ENCODE assay signal across 14 cellular contexts in genomic region chr20:7841291-7841966, GRCh38.
DNase-seq lines count a peak whose midpoint lies in the region; TF ChIP-seq lines count a peak whose summit lies in the region.
"Had no signal": no experiment of that assay in that cellular context is flagged by ENCODE, and none has a peak within 500 bp of the region (broad histone marks: within the 10 kb centered on the region; RNA-seq: fewer than 3 reads in every experiment).

No MANE protein-coding gene starts in this region.

- H3K9ac ChIP-seq in SK-N-SH = peak overlapping the region; percentile 47; the same call in 1 of the 2 replicates

- H3F3A ChIP-seq in SK-N-SH (replicated peaks; ENCODE audit: insufficient read depth) = peaks cover 15% of the 10 kb centered on the region

- TF ChIP-seq POLR2A in vagina (IDR thresholded peaks at IDR 0.05) = no peak

- no peaks in the 10 kb centered on the region for H3K27me3 Mint-ChIP-seq in activated naive CD8-positive, alpha-beta T cell treated with anti-CD3 and anti-CD28 coated beads for 36 hours
- H3K27me3 Mint-ChIP-seq: central memory CD8-positive, alpha-beta T cell had no signal

- H4K20me1 ChIP-seq in SK-N-SH (ENCODE audit: insufficient read depth) = no peaks in the 10 kb centered on the region

- H3K9me3 ChIP-seq in SK-N-SH (no peaks in the 10 kb centered on the region), vagina (no peaks in the 10 kb centered on the region)
- H3K9me3 ChIP-seq: Peyer's patch had no signal

- H3K4me2 ChIP-seq in SK-N-SH = peak overlapping the region; percentile 69
- H3K4me2 ChIP-seq: hepatocyte had no signal

- WGBS in SK-N-SH (ENCODE audit: low lambda C conversion rate) = 0% methylated on average over 2 of the region's 2 CpGs

- TF ChIP-seq EP300 in SK-N-SH (IDR thresholded peaks at IDR 0.05; ENCODE audit: borderline replicate concordance in 1 of 2, low read depth in 1 of 2, low read length in 1 of 2) = peak in 1 of 2 experiments; percentile 30; a peak in 1 of 4 replicates

- H3K9me3 Mint-ChIP-seq in activated naive CD8-positive, alpha-beta T cell treated with anti-CD3 and anti-CD28 coated beads for 36 hours = no peaks in the 10 kb centered on the region
- H3K9me3 Mint-ChIP-seq: central memory CD8-positive, alpha-beta T cell had no signal

- H3K4me1 ChIP-seq in SK-N-SH (ENCODE audit: control insufficient read depth in 1 of 2, insufficient read depth in 2 of 2, low read depth in 1 of 2, low read length in 1 of 2) = peaks cover 0 to 17% of the 10 kb centered on the region in 2 experiments; a peak in 2 of 4 replicates
- H3K4me1 ChIP-seq in vagina = peaks cover 7% of the 10 kb centered on the region
- H3K4me1 ChIP-seq: Peyer's patch had no signal

- no peak overlapping the region for H3K27ac Mint-ChIP-seq in activated naive CD8-positive, alpha-beta T cell treated with anti-CD3 and anti-CD28 coated beads for 36 hours

- CTCF ChIA-PET in SK-N-SH (lab: Yijun Ruan, JAX) = interaction anchor here (0.7 to 1.6 kb wide), 2 partner anchors 18 to 918 kb away, joined by 3 to 5 read pairs; no protein-coding TSS in a partner anchor

- H3K36me3 ChIP-seq in SK-N-SH (replicated peaks in 1 of 2; ENCODE audit: control insufficient read depth in 1 of 2, insufficient read depth in 2 of 2, low read length in 1 of 2) (no peaks in the 10 kb centered on the region), vagina (no peaks in the 10 kb centered on the region)
- H3K36me3 ChIP-seq: Peyer's patch had no signal

- TF ChIP-seq RAD21 in SK-N-SH (IDR thresholded peaks at IDR 0.05; ENCODE audit: low read length) = no peak

- no peaks in the 10 kb centered on the region for H3K79me2 ChIP-seq in SK-N-SH (ENCODE audit: insufficient read depth)
- H3K79me2 ChIP-seq: hepatocyte had no signal

- POLR2A ChIA-PET in SK-N-SH (lab: Yijun Ruan, JAX) = no interaction called here

- H3K9me2 ChIP-seq in SK-N-SH = no peaks in the 10 kb centered on the region

- H3K4me3 Mint-ChIP-seq in activated naive CD8-positive, alpha-beta T cell treated with anti-CD3 and anti-CD28 coated beads for 36 hours = no peak overlapping the region
- H3K4me3 Mint-ChIP-seq: central memory CD8-positive, alpha-beta T cell had no signal

- intact Hi-C loops in vagina (cut with DNase I) = no loop called here

- H3K4me3 ChIP-seq in SK-N-SH (ENCODE audit: low read depth in 2 of 2, low read length in 1 of 2) (peak overlapping the region in 1 of 2 experiments; percentile 31; a peak in 1 of 4 replicates), vagina (no peak overlapping the region)
- H3K4me3 ChIP-seq: hepatocyte, Peyer's patch had no signal

- H3K27ac ChIP-seq in SK-N-SH (ENCODE audit: low read depth in 2 of 2, low read length in 1 of 2) (peak overlapping the region in 1 of 2 experiments; percentile 90; a peak in 2 of 4 replicates), vagina (no peak overlapping the region)
- H3K27ac ChIP-seq: hepatocyte, Peyer's patch, VCaP had no signal

- DNase-seq in GM03348 (ENCODE audit: low spot score) = peak; percentile 35
- no peak for DNase-seq in SK-N-SH
- DNase-seq in fibroblast of peridontal ligament (ENCODE audit: extremely low read depth) = peak; percentile 53
- DNase-seq in renal cortical epithelial cell (ENCODE audit: low read depth) = peak; percentile 96
- no peak for DNase-seq in activated gamma-delta T cell (lab: John Stamatoyannopoulos, UW)
- DNase-seq in vagina (ENCODE audit: extremely low spot score in 2 of 2) = no peak
- DNase-seq in activated naive CD8-positive, alpha-beta T cell treated with anti-CD3 and anti-CD28 coated beads for 36 hours = no peak
- no peak for DNase-seq in activated naive CD4-positive, alpha-beta T cell (lab: John Stamatoyannopoulos, UW)
- DNase-seq: MM.1S, Peyer's patch, small intestine had no signal

- peak overlapping the region; percentile 63 for H2AFZ ChIP-seq in SK-N-SH (ENCODE audit: low read depth)
- H2AFZ ChIP-seq: hepatocyte had no signal

- TF ChIP-seq CTCF in SK-N-SH (IDR thresholded peaks at IDR 0.05) (no peak), vagina (IDR thresholded peaks at IDR 0.05) (no peak)

- no peaks in the 10 kb centered on the region for H3K4me1 Mint-ChIP-seq in activated naive CD8-positive, alpha-beta T cell treated with anti-CD3 and anti-CD28 coated beads for 36 hours
- H3K4me1 Mint-ChIP-seq: central memory CD8-positive, alpha-beta T cell had no signal

- no peaks in the 10 kb centered on the region for H3K36me3 Mint-ChIP-seq in activated naive CD8-positive, alpha-beta T cell treated with anti-CD3 and anti-CD28 coated beads for 36 hours

- H3K27me3 ChIP-seq in SK-N-SH (ENCODE audit: insufficient read depth) = no peaks in the 10 kb centered on the region
- no peaks in the 10 kb centered on the region for H3K27me3 ChIP-seq in vagina
- H3K27me3 ChIP-seq: hepatocyte, Peyer's patch had no signal

TF ChIP-seq in SK-N-SH, 30 proteins besides CTCF, POLR2A, EP300 and RAD21:
- TF ChIP-seq NFIC (IDR thresholded peaks at IDR 0.05; ENCODE audit: borderline replicate concordance) = 0 out of 2 replicates have a peak, but pooled peaks have one; percentile 17
- TF ChIP-seq MEF2A (IDR thresholded peaks at IDR 0.05; ENCODE audit: borderline replicate concordance, low read depth) = no peak
- TF ChIP-seq FOSL2 (IDR thresholded peaks at IDR 0.05; ENCODE audit: borderline replicate concordance, low read depth) = peak; percentile 71; the same call in 1 of the 2 replicates
- TF ChIP-seq JUND (IDR thresholded peaks at IDR 0.05) = peak; percentile 56
- TF ChIP-seq ELF1 (IDR thresholded peaks at IDR 0.05) = 0 out of 2 replicates have a peak, but pooled peaks have one; percentile 5
- peak; percentile 48 for TF ChIP-seq TCF12 (IDR thresholded peaks at IDR 0.05)
- TF ChIP-seq CHD2 (IDR thresholded peaks at IDR 0.05; ENCODE audit: low read length, partially characterized antibody) = no peak
- no peak for TF ChIP-seq YY1 (IDR thresholded peaks at IDR 0.05; ENCODE audit: low read depth)
- no peak for TF ChIP-seq RCOR1 (IDR thresholded peaks at IDR 0.05; ENCODE audit: low read length)
- TF ChIP-seq, protein P1, sequence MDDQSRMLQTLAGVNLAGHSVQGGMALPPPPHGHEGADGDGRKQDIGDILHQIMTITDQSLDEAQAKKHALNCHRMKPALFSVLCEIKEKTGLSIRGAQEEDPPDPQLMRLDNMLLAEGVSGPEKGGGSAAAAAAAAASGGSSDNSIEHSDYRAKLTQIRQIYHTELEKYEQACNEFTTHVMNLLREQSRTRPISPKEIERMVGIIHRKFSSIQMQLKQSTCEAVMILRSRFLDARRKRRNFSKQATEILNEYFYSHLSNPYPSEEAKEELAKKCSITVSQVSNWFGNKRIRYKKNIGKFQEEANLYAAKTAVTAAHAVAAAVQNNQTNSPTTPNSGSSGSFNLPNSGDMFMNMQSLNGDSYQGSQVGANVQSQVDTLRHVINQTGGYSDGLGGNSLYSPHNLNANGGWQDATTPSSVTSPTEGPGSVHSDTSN (IDR thresholded peaks at IDR 0.05) = peak; percentile 59
TF ChIP-seq in SK-N-SH: peak in this region for 6.

Comparison
In these comparisons a context has a peak if more than half of its experiments do, and no peak if none do; other contexts are left out.
1. DNase-seq: peak in GM03348 (single experiment), fibroblast of peridontal ligament (single experiment) and renal cortical epithelial cell (single experiment); none in SK-N-SH (single experiment), activated gamma-delta T cell (single experiment), vagina (0 of 2), activated naive CD8-positive, alpha-beta T cell treated with anti-CD3 and anti-CD28 coated beads for 36 hours (single experiment) and activated naive CD4-positive, alpha-beta T cell (0 of 4).